In genomic region chr4:74374561-74375327, GRCh38 we compare ENCODE assay signal across 12 cellular contexts. TPM values are rescaled to one million over a fixed set of nuclear protein-coding genes. Genes with fewer than 3 reads are reported as not detected.
A peak's percentile ranks its signal among the peaks of the same experiment; 100 is the strongest.
DNase-seq lines count a peak whose midpoint lies in the region; ATAC-seq and TF ChIP-seq lines count a peak whose summit lies in the region.
"Had no signal": no experiment of that assay in that cellular context is flagged by ENCODE, and none has a peak within 500 bp of the region (broad histone marks: within the 10 kb centered on the region; RNA-seq: fewer than 3 reads in every experiment).

No MANE protein-coding gene starts in this region.

- DNase-seq in activated CD4-positive, alpha-beta T cell treated with anti-CD3 and anti-CD28 coated beads for 48 hours: peak; percentile 56
- DNase-seq in activated CD4-positive, alpha-beta T cell treated with anti-CD3 and anti-CD28 coated beads, Interleukin-2, amount 50 U/mL, for 1 hour: no peak
- DNase-seq in MV-4-11 (lab: John Stamatoyannopoulos, UW): peak; percentile 95
- peak; percentile 55 for DNase-seq in dermis blood vessel endothelial cell
- no peak for DNase-seq in neural progenitor cell (ENCODE audit: low spot score)
- DNase-seq in glutamatergic neuron: no peak
- DNase-seq: naive B cell had no signal

- H2AFZ ChIP-seq in neural progenitor cell (replicated peaks): no peak overlapping the region

- H3K9ac ChIP-seq in skeletal muscle satellite cell (ENCODE audit: low read depth, low read length) (peak overlapping the region; percentile 60), neural progenitor cell (no peak overlapping the region)
- H3K9ac ChIP-seq: BLaER1 had no signal

- H3K4me1 Mint-ChIP-seq in neural progenitor cell: no peaks in the 10 kb centered on the region
- no peaks in the 10 kb centered on the region for H3K4me1 Mint-ChIP-seq in glutamatergic neuron (ENCODE audit: low read depth, unreplicated experiment)
- H3K4me1 Mint-ChIP-seq: IgD-negative memory B cell, naive B cell had no signal

- H3F3A ChIP-seq in neural progenitor cell (ENCODE audit: low read depth): no peaks in the 10 kb centered on the region

- H3K4me3 Mint-ChIP-seq in neural progenitor cell (no peak overlapping the region), glutamatergic neuron (ENCODE audit: unreplicated experiment) (no peak overlapping the region)
- H3K4me3 Mint-ChIP-seq: IgD-negative memory B cell, naive B cell had no signal

- H3K27me3 Mint-ChIP-seq in neural progenitor cell (ENCODE audit: insufficient read depth, low read depth) (no peaks in the 10 kb centered on the region), glutamatergic neuron (ENCODE audit: unreplicated experiment) (peaks cover 2% of the 10 kb centered on the region)

- no peaks in the 10 kb centered on the region for H3K79me2 ChIP-seq in neural progenitor cell (ENCODE audit: low read depth)

- ATAC-seq in GM19351 (IDR thresholded peaks at IDR 0.05; ENCODE audit: unreplicated experiment): no peak

- H3K27ac Mint-ChIP-seq in neural progenitor cell: no peak overlapping the region
- H3K27ac Mint-ChIP-seq in glutamatergic neuron (ENCODE audit: unreplicated experiment): no peak overlapping the region
- H3K27ac Mint-ChIP-seq: IgD-negative memory B cell, naive B cell had no signal

- H3K9me3 ChIP-seq in skeletal muscle satellite cell (replicated peaks; ENCODE audit: low read length) (no peaks in the 10 kb centered on the region), neural progenitor cell (ENCODE audit: low read depth) (no peaks in the 10 kb centered on the region)
- H3K9me3 ChIP-seq: BLaER1 had no signal

- no peaks in the 10 kb centered on the region for H3K36me3 ChIP-seq in skeletal muscle satellite cell (ENCODE audit: insufficient read depth, low read length)
- no peaks in the 10 kb centered on the region for H3K36me3 ChIP-seq in neural progenitor cell
- H3K36me3 ChIP-seq: BLaER1 had no signal

- H3K27me3 ChIP-seq in skeletal muscle satellite cell (ENCODE audit: control insufficient read depth, insufficient read depth, low read length) (no peaks in the 10 kb centered on the region), neural progenitor cell (no peaks in the 10 kb centered on the region)
- H3K27me3 ChIP-seq: BLaER1 had no signal

- H3K4me2 ChIP-seq in skeletal muscle satellite cell (ENCODE audit: low read length) (peak overlapping the region; percentile 53), neural progenitor cell (no peak overlapping the region)
- H3K4me2 ChIP-seq: BLaER1 had no signal

- H3K27ac ChIP-seq in neural progenitor cell: no peak overlapping the region
- H3K27ac ChIP-seq: BLaER1, VCaP had no signal

- H3K4me1 ChIP-seq in skeletal muscle satellite cell (ENCODE audit: control insufficient read depth, insufficient read depth, low read length): peaks cover 26% of the 10 kb centered on the region
- no peaks in the 10 kb centered on the region for H3K4me1 ChIP-seq in neural progenitor cell
- H3K4me1 ChIP-seq: BLaER1 had no signal

- no peaks in the 10 kb centered on the region for H3K9me3 Mint-ChIP-seq in neural progenitor cell
- no peaks in the 10 kb centered on the region for H3K9me3 Mint-ChIP-seq in glutamatergic neuron (ENCODE audit: unreplicated experiment)
- H3K9me3 Mint-ChIP-seq: IgD-negative memory B cell, naive B cell had no signal

- TF ChIP-seq CTCF in neural progenitor cell (IDR thresholded peaks at IDR 0.05) (no peak), glutamatergic neuron (IDR thresholded peaks at IDR 0.05; ENCODE audit: partially characterized antibody, unreplicated experiment) (no peak)

- no peaks in the 10 kb centered on the region for H4K20me1 ChIP-seq in neural progenitor cell (ENCODE audit: low read depth)
- H4K20me1 ChIP-seq: BLaER1 had no signal

- no peak overlapping the region for H3K4me3 ChIP-seq in skeletal muscle satellite cell (ENCODE audit: low read length)
- no peak overlapping the region for H3K4me3 ChIP-seq in neural progenitor cell
- H3K4me3 ChIP-seq: BLaER1 had no signal

- H3K36me3 Mint-ChIP-seq in neural progenitor cell (no peaks in the 10 kb centered on the region), glutamatergic neuron (ENCODE audit: unreplicated experiment) (no peaks in the 10 kb centered on the region)
- H3K36me3 Mint-ChIP-seq: IgD-negative memory B cell, naive B cell had no signal

RNA-seq across cellular contexts. Expression of gene EREG, which starts 9.8 kb away (rescaled TPM):
- total RNA-seq in dermis blood vessel endothelial cell (under 0.01 TPM in 2 replicates), neural progenitor cell (ENCODE audit: low replicate concordance) (not detected in 2 replicates), glutamatergic neuron (ENCODE audit: unreplicated experiment) (not detected)
- 7.6 and 16.2 TPM in 2 replicates for total RNA-seq in skeletal muscle satellite cell (2012; rRNA removed)

Comparison
In these comparisons a context has a peak if more than half of its experiments do, and no peak if none do; other contexts are left out.
1. DNase-seq: peak in activated CD4-positive, alpha-beta T cell treated with anti-CD3 and anti-CD28 coated beads for 48 hours (single experiment), MV-4-11 (single experiment) and dermis blood vessel endothelial cell (single experiment); none in activated CD4-positive, alpha-beta T cell treated with anti-CD3 and anti-CD28 coated beads, Interleukin-2, amount 50 U/mL, for 1 hour (single experiment), neural progenitor cell (single experiment) and glutamatergic neuron (single experiment).